Comparison of ENCODE assay signal across 1 cellular context in the genomic region with DNA sequence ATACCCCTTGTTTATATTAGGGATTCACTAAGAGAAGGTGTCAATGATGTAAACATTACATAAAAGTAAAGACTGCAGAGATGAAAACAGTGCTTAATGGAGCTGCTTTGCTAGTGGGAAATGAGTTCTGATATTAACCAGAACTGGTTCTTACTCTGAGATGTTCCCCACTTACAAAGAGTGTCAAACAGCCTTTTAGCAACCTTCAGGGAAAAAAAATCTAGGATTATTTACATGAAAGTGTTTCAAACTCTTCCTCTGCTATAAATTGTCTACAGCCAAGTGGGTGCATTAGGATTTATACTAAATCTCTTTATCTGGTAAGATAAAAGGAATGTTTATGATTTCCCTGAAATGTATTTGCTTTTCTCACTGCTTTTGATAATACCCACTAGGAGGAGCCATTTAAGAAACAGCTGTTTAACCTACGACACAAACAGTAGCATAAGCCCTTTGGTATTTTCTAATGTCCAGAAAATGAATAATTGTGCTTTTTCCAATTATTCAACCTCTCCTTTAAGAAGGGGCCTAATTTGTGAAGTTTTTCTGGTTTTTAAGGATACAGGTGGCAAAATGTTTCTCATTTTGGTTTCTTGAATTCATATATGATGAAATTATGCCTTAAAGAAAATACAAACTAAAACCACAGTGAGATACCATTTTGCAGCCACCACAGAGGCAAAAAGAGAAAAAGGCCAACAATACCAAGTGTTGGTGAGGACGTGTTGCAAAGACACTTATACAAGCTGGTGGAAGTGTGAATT.
TF ChIP-seq lines count a peak whose summit lies in the region.

No MANE protein-coding gene starts in this region.

TF ChIP-seq in HEK293, 187 proteins besides CTCF, POLR2A, EP300 and RAD21 (continued from another document):
- peak; percentile 74; the same call in 1 of the 2 replicates for TF ChIP-seq TCF7L2 (IDR thresholded peaks at IDR 0.05; ENCODE audit: borderline replicate concordance, low read depth, low read length)
